ENCODE assay signal across 8 cellular contexts in genomic region chr5:10607666-10608442, GRCh38. TPM values are rescaled to one million over a fixed set of nuclear protein-coding genes. Genes with fewer than 3 reads are reported as not detected.
A peak's percentile ranks its signal among the peaks of the same experiment; 100 is the strongest.
DNase-seq lines count a peak whose midpoint lies in the region; ATAC-seq, FAIRE-seq and TF ChIP-seq lines count a peak whose summit lies in the region.

No MANE protein-coding gene starts in this region.

- H2AFZ ChIP-seq in astrocyte (ENCODE audit: low read depth, low read length): no peak overlapping the region

- H3K4me3 ChIP-seq in GM12865 (ENCODE audit: low read depth, low read length) (peak overlapping the region; percentile 37), HL-60 (replicated peaks; ENCODE audit: insufficient read depth, low read length) (peak overlapping the region; percentile 13; the same call in 1 of the 2 replicates), astrocyte (ENCODE audit: insufficient read depth, low read depth, low read length) (no peak overlapping the region)

- H3K27ac Mint-ChIP-seq in astrocyte (ENCODE audit: unreplicated experiment) (peak overlapping the region; percentile 60), memory B cell (peak overlapping the region; percentile 77)

- H3K27me3 ChIP-seq in HL-60 (ENCODE audit: insufficient read depth, poor library complexity, severe bottlenecking): no peaks in the 10 kb centered on the region
- no peaks in the 10 kb centered on the region for H3K27me3 ChIP-seq in astrocyte (ENCODE audit: insufficient read depth, low read length)

- peak overlapping the region; percentile 52 for H3K9ac ChIP-seq in astrocyte (ENCODE audit: low read length)

- H3K4me1 Mint-ChIP-seq in astrocyte (ENCODE audit: low read depth, unreplicated experiment): peaks cover 28% of the 10 kb centered on the region
- peaks cover 39% of the 10 kb centered on the region for H3K4me1 Mint-ChIP-seq in memory B cell

- H3K36me3 Mint-ChIP-seq in astrocyte (ENCODE audit: low read depth, unreplicated experiment) (peaks cover 10% of the 10 kb centered on the region), memory B cell (no peaks in the 10 kb centered on the region)

- no peaks in the 10 kb centered on the region for H3K9me3 Mint-ChIP-seq in astrocyte (ENCODE audit: unreplicated experiment)
- no peaks in the 10 kb centered on the region for H3K9me3 Mint-ChIP-seq in memory B cell

- DNase-seq in GM12865 (ENCODE audit: low read depth) (peak; percentile 86), HL-60 (ENCODE audit: low read depth in 1 of 2, low spot score in 1 of 2) (peak; percentile 84 to 93), astrocyte (ENCODE audit: low read depth) (peak; percentile 51), memory B cell (ENCODE audit: low spot score in 2 of 2) (no peak), amniotic stem cell (lab: John Stamatoyannopoulos, UW) (no peak), iPS-NIHi11 (ENCODE audit: low spot score) (no peak), activated gamma-delta T cell treated with Interleukin-2 at 50 U/mL for 16 hours (no peak)

- peak overlapping the region; percentile 68 for H3K4me2 ChIP-seq in astrocyte (ENCODE audit: low read length)

- no peak for FAIRE-seq in astrocyte (lab: Jason Lieb, UNC)

- H3K36me3 ChIP-seq in astrocyte (ENCODE audit: insufficient read depth, low read length): no peaks in the 10 kb centered on the region

- H3K4me1 ChIP-seq in astrocyte (ENCODE audit: insufficient read depth, low read length): peaks cover 12% of the 10 kb centered on the region

- H3K27me3 Mint-ChIP-seq in astrocyte (ENCODE audit: low read depth, unreplicated experiment) (no peaks in the 10 kb centered on the region), memory B cell (no peaks in the 10 kb centered on the region)

- H3K27ac ChIP-seq in HL-60 (replicated peaks) (peak overlapping the region; percentile 94), astrocyte (ENCODE audit: low read depth, low read length) (peak overlapping the region; percentile 32)

- TF ChIP-seq CTCF in GM12865 (IDR thresholded peaks at IDR 0.05; ENCODE audit: insufficient read depth, low read depth, low read length, missing control alignments): no peak
- peak; percentile 49 for TF ChIP-seq CTCF in HL-60 (IDR thresholded peaks at IDR 0.05; ENCODE audit: insufficient read depth, low read length)
- TF ChIP-seq CTCF in astrocyte (IDR thresholded peaks at IDR 0.05; ENCODE audit: insufficient read depth, low read depth, low read length): no peak

- H3K9me3 ChIP-seq in astrocyte (ENCODE audit: insufficient read depth, low read depth, low read length): no peaks in the 10 kb centered on the region

- ATAC-seq in GM21515 (IDR thresholded peaks at IDR 0.05; ENCODE audit: unreplicated experiment): peak; percentile 55
- peak; percentile 53 for ATAC-seq in memory B cell (ENCODE audit: low read depth)

- H3K79me2 ChIP-seq in astrocyte (ENCODE audit: insufficient read depth, low read length): no peaks in the 10 kb centered on the region

- no peak overlapping the region for H3K4me3 Mint-ChIP-seq in astrocyte (ENCODE audit: unreplicated experiment)
- H3K4me3 Mint-ChIP-seq in memory B cell: peak overlapping the region; percentile 85

- peaks cover 8% of the 10 kb centered on the region for H4K20me1 ChIP-seq in astrocyte (ENCODE audit: insufficient read depth, low read length)

RNA-seq across cellular contexts. Expression of gene ANKRD33B, which starts 44.0 kb away (rescaled TPM):
- total RNA-seq in astrocyte: 13.5 and 22.7 TPM in 2 replicates

Comparison
In these comparisons a context has a peak if more than half of its experiments do, and no peak if none do; other contexts are left out.
1. DNase-seq: peak in GM12865 (single experiment), HL-60 (2 of 2) and astrocyte (single experiment); none in memory B cell (0 of 2), amniotic stem cell (single experiment), iPS-NIHi11 (single experiment) and activated gamma-delta T cell treated with Interleukin-2 at 50 U/mL for 16 hours (single experiment).